Comparison of ENCODE assay signal across 1 cellular context in genomic region chr3:156474560-156475389, GRCh38.
TF ChIP-seq lines count a peak whose summit lies in the region.

No MANE protein-coding gene starts in this region.

TF ChIP-seq in K562, 482 proteins besides CTCF, POLR2A, EP300 and RAD21 (continued from another document):
- 0 out of 2 replicates have a peak, but pooled peaks have one; percentile 21 for TF ChIP-seq AFF4 (CRISPR knock-in tag; IDR thresholded peaks at IDR 0.05)
- TF ChIP-seq ZNF134 (CRISPR knock-in tag; conservative IDR thresholded peaks at IDR 0.05), result peak; percentile 55; the same call in 1 of the 2 replicates
- peak; percentile 4; the same call in 1 of the 2 replicates for TF ChIP-seq ELF1 (tag; IDR thresholded peaks at IDR 0.05)
- no peak for TF ChIP-seq LEF1 (IDR thresholded peaks at IDR 0.05)
- no peak for TF ChIP-seq ZBTB8A (IDR thresholded peaks at IDR 0.05; ENCODE audit: partially characterized antibody)
- TF ChIP-seq, protein P1, sequence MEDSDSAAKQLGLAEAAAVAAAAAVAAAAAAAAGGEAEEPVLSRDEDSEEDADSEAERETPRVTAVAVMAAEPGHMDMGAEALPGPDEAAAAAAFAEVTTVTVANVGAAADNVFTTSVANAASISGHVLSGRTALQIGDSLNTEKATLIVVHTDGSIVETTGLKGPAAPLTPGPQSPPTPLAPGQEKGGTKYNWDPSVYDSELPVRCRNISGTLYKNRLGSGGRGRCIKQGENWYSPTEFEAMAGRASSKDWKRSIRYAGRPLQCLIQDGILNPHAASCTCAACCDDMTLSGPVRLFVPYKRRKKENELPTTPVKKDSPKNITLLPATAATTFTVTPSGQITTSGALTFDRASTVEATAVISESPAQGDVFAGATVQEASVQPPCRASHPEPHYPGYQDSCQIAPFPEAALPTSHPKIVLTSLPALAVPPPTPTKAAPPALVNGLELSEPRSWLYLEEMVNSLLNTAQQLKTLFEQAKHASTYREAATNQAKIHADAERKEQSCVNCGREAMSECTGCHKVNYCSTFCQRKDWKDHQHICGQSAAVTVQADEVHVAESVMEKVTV (CRISPR knock-in tag; IDR thresholded peaks at IDR 0.05), result 0 out of 2 replicates have a peak, but pooled peaks have one; percentile 24
- 0 out of 2 replicates have a peak, but pooled peaks have one; percentile 31 for TF ChIP-seq FOXK1 (CRISPR knock-in tag; IDR thresholded peaks at IDR 0.05; ENCODE audit: borderline replicate concordance)
- TF ChIP-seq, protein P2, sequence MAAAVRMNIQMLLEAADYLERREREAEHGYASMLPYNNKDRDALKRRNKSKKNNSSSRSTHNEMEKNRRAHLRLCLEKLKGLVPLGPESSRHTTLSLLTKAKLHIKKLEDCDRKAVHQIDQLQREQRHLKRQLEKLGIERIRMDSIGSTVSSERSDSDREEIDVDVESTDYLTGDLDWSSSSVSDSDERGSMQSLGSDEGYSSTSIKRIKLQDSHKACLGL (CRISPR knock-in tag; IDR thresholded peaks at IDR 0.05; ENCODE audit: borderline replicate concordance, poor library complexity, severe bottlenecking), result no peak
- 0 out of 2 replicates have a peak, but pooled peaks have one; percentile 52 for TF ChIP-seq ADNP (tag; IDR thresholded peaks at IDR 0.05)
- TF ChIP-seq SMC3 (conservative IDR thresholded peaks at IDR 0.05; ENCODE audit: insufficient read depth, low read depth, low read length), result peak; percentile 18; the same call in 1 of the 2 replicates
- TF ChIP-seq L3MBTL2 (IDR thresholded peaks at IDR 0.05), result 0 out of 2 replicates have a peak, but pooled peaks have one; percentile 31
- TF ChIP-seq FOSL1 (tag; conservative IDR thresholded peaks at IDR 0.05), result 0 out of 2 replicates have a peak, but pooled peaks have one; percentile 14
- TF ChIP-seq TCF7 (IDR thresholded peaks at IDR 0.05; ENCODE audit: borderline replicate concordance), result no peak
